ENCODE assay signal across 10 cellular contexts in genomic region chr11:31780078-31780971, GRCh38.
"Had no signal": no experiment of that assay in that cellular context is flagged by ENCODE, and none has a peak within 500 bp of the region (broad histone marks: within the 10 kb centered on the region; RNA-seq: fewer than 3 reads in every experiment).

No MANE protein-coding gene starts in this region.

- H3K27me3 ChIP-seq: ascending aorta, gastroesophageal sphincter, heart right ventricle, right lobe of liver had no signal

- H3K4me3 ChIP-seq: ascending aorta, cardiac muscle cell, gastroesophageal sphincter, heart right ventricle, right lobe of liver had no signal

- H3K36me3 ChIP-seq: ascending aorta, cardiac muscle cell, right lobe of liver had no signal

- H3K9me3 ChIP-seq: ascending aorta, gastroesophageal sphincter, right lobe of liver had no signal

- DNase-seq: activated CD4-positive, alpha-beta T cell treated with anti-CD3 and anti-CD28 coated beads, Interleukin-2, amount 50 U/mL, for 48 hours; activated naive CD4-positive, alpha-beta T cell treated with Interleukin-2 at 50 U/mL for 16 hours; heart right ventricle; left cardiac atrium; right lobe of liver; stimulated activated naive CD8-positive, alpha-beta T cell treated with anti-CD3 and anti-CD28 coated beads, Interleukin-15, amount 100 ng/mL, for 72 hours had no signal

- H3K4me1 ChIP-seq: ascending aorta, right lobe of liver had no signal

- ATAC-seq: activated T-helper 17 cell treated with anti-CD3 and anti-CD28 coated beads, Interleukin-2, amount 50 U/mL, for 72 hours; gastroesophageal sphincter; right lobe of liver; stimulated activated naive CD8-positive, alpha-beta T cell treated with anti-CD3 and anti-CD28 coated beads, Interleukin-15, amount 100 ng/mL, for 72 hours had no signal
